Comparison of ENCODE assay signal across 9 cellular contexts in genomic region chr18:55401638-55402191, GRCh38.
DNase-seq lines count a peak whose midpoint lies in the region; ATAC-seq and TF ChIP-seq lines count a peak whose summit lies in the region.
"Had no signal": no experiment of that assay in that cellular context is flagged by ENCODE, and none has a peak within 500 bp of the region (broad histone marks: within the 10 kb centered on the region; RNA-seq: fewer than 3 reads in every experiment).

No MANE protein-coding gene starts in this region.

- H3K36me3 ChIP-seq in left lung, result no peaks in the 10 kb centered on the region
- H3K36me3 ChIP-seq in subcutaneous abdominal adipose tissue (ENCODE audit: control insufficient read depth in 5 of 5, insufficient read depth in 5 of 5, low read length in 5 of 5), result no peaks in the 10 kb centered on the region

- H3K9me3 Mint-ChIP-seq in immature natural killer cell, result no peaks in the 10 kb centered on the region
- H3K9me3 Mint-ChIP-seq: activated T-helper 1 cell treated with anti-CD3 and anti-CD28 coated beads, Interleukin-12 subunit alpha, Interleukin-12 subunit beta, Interleukin-2, Interleukin-4 antibody, amounts not matched to agents 30 ng/mL and 10 ng/mL and 1 ng/mL, durations not matched to agents 14 hours and 24 hours and 36 hours had no signal

- peak overlapping the region; percentile 41 for H3K4me3 ChIP-seq in HFF-Myc (replicated peaks; ENCODE audit: low read depth, low read length)
- peak overlapping the region in 1 of 2 donors; percentile 25 for H3K4me3 ChIP-seq in left lung
- H3K4me3 ChIP-seq in subcutaneous abdominal adipose tissue (ENCODE audit: low read depth in 1 of 5, low read length in 5 of 5), result peak overlapping the region; percentile 47 to 72 (median 67)

- no peaks in the 10 kb centered on the region for H3K27me3 ChIP-seq in left lung
- H3K27me3 ChIP-seq in subcutaneous abdominal adipose tissue (ENCODE audit: control insufficient read depth in 5 of 5, insufficient read depth in 4 of 5, low read length in 5 of 5), result no peaks in the 10 kb centered on the region
- H3K27me3 ChIP-seq in foreskin keratinocyte, result no peaks in the 10 kb centered on the region

- no peak overlapping the region for H3K4me3 Mint-ChIP-seq in immature natural killer cell
- H3K4me3 Mint-ChIP-seq: activated T-helper 1 cell treated with anti-CD3 and anti-CD28 coated beads, Interleukin-12 subunit alpha, Interleukin-12 subunit beta, Interleukin-2, Interleukin-4 antibody, amounts not matched to agents 30 ng/mL and 10 ng/mL and 1 ng/mL, durations not matched to agents 14 hours and 24 hours and 36 hours had no signal

- H3K4me1 ChIP-seq in left lung, result peaks cover 3 to 30% of the 10 kb centered on the region in 2 donors
- peaks cover 3 to 66% (median 43%) of the 10 kb centered on the region in 5 donors for H3K4me1 ChIP-seq in subcutaneous abdominal adipose tissue (ENCODE audit: control insufficient read depth in 5 of 5, insufficient read depth in 5 of 5, low read length in 5 of 5)
- H3K4me1 ChIP-seq in foreskin keratinocyte, result peaks cover 3% of the 10 kb centered on the region

- H3K27me3 Mint-ChIP-seq in immature natural killer cell (ENCODE audit: low read depth in 3 of 3), result peaks cover 0 to 6% (median 2%) of the 10 kb centered on the region in 3 donors

- peak; percentile 72 for ATAC-seq in left lung
- ATAC-seq in foreskin keratinocyte, result no peak
- no peak for ATAC-seq in HG03457 (IDR thresholded peaks at IDR 0.05; ENCODE audit: unreplicated experiment)
- ATAC-seq in HG03108 (IDR thresholded peaks at IDR 0.05; ENCODE audit: unreplicated experiment), result no peak

- peak overlapping the region in 2 of 5 donors; percentile 27 to 53 for H3K9ac ChIP-seq in subcutaneous abdominal adipose tissue (ENCODE audit: low read length in 5 of 5)

- intact Hi-C loops in left lung (cut with DNase I), result loop anchor here in 1 of 2 donors (5.0 kb wide), 1 partner anchor 181 kb away; no protein-coding TSS in a partner anchor

- DNase-seq in HFF-Myc (ENCODE audit: extremely low read depth, low read depth) (peak; percentile 53), dedifferentiated amniotic fluid mesenchymal stem cell (ENCODE audit: extremely low spot score) (peak; percentile 80), left lung (no peak), foreskin keratinocyte (no peak), immature natural killer cell (no peak)

- no peak overlapping the region for H3K27ac Mint-ChIP-seq in immature natural killer cell
- H3K27ac Mint-ChIP-seq: activated T-helper 1 cell treated with anti-CD3 and anti-CD28 coated beads, Interleukin-12 subunit alpha, Interleukin-12 subunit beta, Interleukin-2, Interleukin-4 antibody, amounts not matched to agents 30 ng/mL and 10 ng/mL and 1 ng/mL, durations not matched to agents 14 hours and 24 hours and 36 hours had no signal

- H3K9me3 ChIP-seq in left lung (no peaks in the 10 kb centered on the region), subcutaneous abdominal adipose tissue (ENCODE audit: control insufficient read depth in 5 of 5, low read length in 5 of 5) (no peaks in the 10 kb centered on the region)

- no peaks in the 10 kb centered on the region for H3K36me3 Mint-ChIP-seq in immature natural killer cell

- peak overlapping the region; percentile 58 to 82 for H3K27ac ChIP-seq in left lung
- peak overlapping the region; percentile 71 for H3K27ac ChIP-seq in subcutaneous abdominal adipose tissue (ENCODE audit: low read depth, low read length)
- H3K27ac ChIP-seq in foreskin keratinocyte, result no peak overlapping the region

- H3K4me1 Mint-ChIP-seq in immature natural killer cell, result peaks cover 0 to 1% of the 10 kb centered on the region in 2 donors

- TF ChIP-seq CTCF in HFF-Myc (IDR thresholded peaks at IDR 0.05; ENCODE audit: low read depth, low read length, missing control alignments) (no peak), left lung (IDR thresholded peaks at IDR 0.05) (no peak), foreskin keratinocyte (conservative IDR thresholded peaks at IDR 0.05) (no peak)

Comparison
In these comparisons a context has a peak if more than half of its experiments do, and no peak if none do; other contexts are left out.
1. DNase-seq: peak in HFF-Myc (single experiment) and dedifferentiated amniotic fluid mesenchymal stem cell (single experiment); none in left lung (0 of 2), foreskin keratinocyte (0 of 2) and immature natural killer cell (0 of 3).